28 cellular contexts compared by ENCODE assay signal in genomic region chr10:131556061-131556896, GRCh38.
"Had no signal": no experiment of that assay in that cellular context is flagged by ENCODE, and none has a peak within 500 bp of the region (broad histone marks: within the 10 kb centered on the region; RNA-seq: fewer than 3 reads in every experiment).

No MANE protein-coding gene starts in this region.

- H3K9ac ChIP-seq: neural progenitor cell had no signal

- H3K4me2 ChIP-seq: neural progenitor cell, smooth muscle cell had no signal

- FAIRE-seq: colon, endometrium, frontal cortex, islet of Langerhans had no signal

- H3K36me3 ChIP-seq: left ventricle myocardium inferior, neural progenitor cell, prostate gland, sigmoid colon, thoracic aorta, uterus had no signal

- DNase-seq: activated CD4-positive, alpha-beta T cell treated with anti-CD3 and anti-CD28 coated beads for 48 hours; activated CD4-positive, alpha-beta T cell treated with anti-CD3 and anti-CD28 coated beads, Interleukin-2, amount 50 U/mL, for 48 hours; activated effector memory CD4-positive, alpha-beta T cell treated with Interleukin-2 at 50 U/mL for 16 hours; activated naive CD4-positive, alpha-beta T cell treated with Interleukin-2 at 50 U/mL for 16 hours; dermis blood vessel endothelial cell; effector CD4-positive, alpha-beta T cell; left ventricle myocardium inferior; naive B cell; retina; sigmoid colon; stimulated activated CD4-positive, alpha-beta T cell treated with anti-CD3 and anti-CD28 coated beads, Interleukin-1b, Interleukin-23, amount 100 ng/mL, for 48 hours; stimulated activated CD4-positive, alpha-beta T cell treated with anti-CD3 and anti-CD28 coated beads, Interleukin-4, amount 100 ng/mL, for 4 hours; stimulated activated CD8-positive, alpha-beta memory T cell treated with anti-CD3 and anti-CD28 coated beads, Interleukin-4, amount 100 ng/mL, for 48 hours; stimulated activated naive CD4-positive, alpha-beta T cell; trophoblast cell; uterus had no signal

- H3K27ac ChIP-seq: epithelial cell of prostate, left ventricle myocardium inferior, neural progenitor cell, prostate gland, sigmoid colon, SK-N-MC, thoracic aorta, uterus had no signal

- H3K27me3 ChIP-seq: neural progenitor cell, uterus had no signal

- H3K9me3 ChIP-seq: left ventricle myocardium inferior, prostate gland, sigmoid colon, thoracic aorta, uterus had no signal

- H2AFZ ChIP-seq: neural progenitor cell had no signal

- H3K4me3 ChIP-seq: left ventricle myocardium inferior, lung, neural progenitor cell, prostate gland, sigmoid colon, SK-N-MC, smooth muscle cell, thoracic aorta, uterus had no signal

- ATAC-seq: activated CD4-positive, CD25-positive, alpha-beta regulatory T cell treated with anti-CD3 and anti-CD28 coated beads, Interleukin-2, amount 50 U/mL, for 24 hours had no signal

- H3K4me1 ChIP-seq: left ventricle myocardium inferior, prostate gland, sigmoid colon, uterus had no signal
